1 cellular context compared by ENCODE assay signal in genomic region chr11:4636136-4636535, GRCh38.
TF ChIP-seq lines count a peak whose summit lies in the region.

No MANE protein-coding gene starts in this region.

TF ChIP-seq in K562, 482 proteins besides CTCF, POLR2A, EP300 and RAD21:
- TF ChIP-seq MITF (IDR thresholded peaks at IDR 0.05) (no peak), ZNF511 (CRISPR knock-in tag; IDR thresholded peaks at IDR 0.05) (no peak), E2F8 (IDR thresholded peaks at IDR 0.05; ENCODE audit: low read depth, partially characterized antibody) (no peak), ZBTB40 (IDR thresholded peaks at IDR 0.05) (no peak), ZBTB40 (CRISPR knock-in tag; IDR thresholded peaks at IDR 0.05) (no peak), HNRNPK (IDR thresholded peaks at IDR 0.05; ENCODE audit: low read depth, low read length, poor library complexity, severe bottlenecking) (no peak), KAT8 (IDR thresholded peaks at IDR 0.05; ENCODE audit: low read depth) (no peak), RHOXF2B (CRISPR knock-in tag; conservative IDR thresholded peaks at IDR 0.05) (no peak), PURB (CRISPR knock-in tag; IDR thresholded peaks at IDR 0.05; ENCODE audit: low read depth) (no peak), TCF3 (CRISPR knock-in tag; IDR thresholded peaks at IDR 0.05) (no peak), KLF10 (CRISPR knock-in tag; IDR thresholded peaks at IDR 0.05) (no peak), MCM5 (IDR thresholded peaks at IDR 0.05; ENCODE audit: low read depth) (no peak)
